ENCODE assay signal across 25 cellular contexts in genomic region chr5:171714286-171714685, GRCh38.
"Had no signal": no experiment of that assay in that cellular context is flagged by ENCODE, and none has a peak within 500 bp of the region (broad histone marks: within the 10 kb centered on the region; RNA-seq: fewer than 3 reads in every experiment).

No MANE protein-coding gene starts in this region.

- H3K9me3 ChIP-seq: left ventricle myocardium inferior, lower lobe of right lung, pancreas, suprapubic skin, transverse colon had no signal

- H3K27me3 ChIP-seq: heart right ventricle, pancreas, transverse colon had no signal

- H3K4me2 ChIP-seq: smooth muscle cell had no signal

- DNase-seq: dorsolateral prefrontal cortex; effector CD8-positive, alpha-beta T cell; foreskin melanocyte; glutamatergic neuron; hippocampal formation; kidney glomerular epithelial cell; left colon; left ventricle myocardium inferior; lower lobe of right lung; naive thymus-derived CD8-positive, alpha-beta T cell; nephron progenitor cell; occipital lobe; pancreas; stimulated activated CD4-positive, alpha-beta T cell treated with anti-CD3 and anti-CD28 coated beads, Interleukin-12 subunit alpha, Interleukin-12 subunit beta, amount 100 ng/mL, for 4 hours; stimulated activated CD4-positive, alpha-beta T cell treated with anti-CD3 and anti-CD28 coated beads, Interleukin-1b, Interleukin-23, amount 100 ng/mL, for 48 hours; stimulated activated CD4-positive, alpha-beta T cell treated with anti-CD3 and anti-CD28 coated beads, Interleukin-4, amount 100 ng/mL, for 1 hour; stimulated activated CD8-positive, alpha-beta memory T cell treated with anti-CD3 and anti-CD28 coated beads, Interleukin-4, amount 100 ng/mL, for 48 hours; stimulated activated naive CD4-positive, alpha-beta T cell; stimulated activated naive CD8-positive, alpha-beta T cell treated with anti-CD3 and anti-CD28 coated beads, Interleukin-15, amount 100 ng/mL, for 72 hours; transverse colon had no signal

- H3K4me3 Mint-ChIP-seq: naive thymus-derived CD8-positive, alpha-beta T cell; nephron progenitor cell; stimulated activated naive CD8-positive, alpha-beta T cell treated with anti-CD3 and anti-CD28 coated beads, Interleukin-15, amount 100 ng/mL, for 72 hours had no signal

- H3K27ac ChIP-seq: dorsolateral prefrontal cortex, esophagus muscularis mucosa, heart right ventricle, left ventricle myocardium inferior, lower lobe of right lung, pancreas, suprapubic skin, transverse colon had no signal

- H3K27ac Mint-ChIP-seq: naive thymus-derived CD8-positive, alpha-beta T cell; nephron progenitor cell; stimulated activated naive CD8-positive, alpha-beta T cell treated with anti-CD3 and anti-CD28 coated beads, Interleukin-15, amount 100 ng/mL, for 72 hours had no signal

- H3K9me3 Mint-ChIP-seq: stimulated activated naive CD8-positive, alpha-beta T cell treated with anti-CD3 and anti-CD28 coated beads, Interleukin-15, amount 100 ng/mL, for 72 hours had no signal

- H3K4me1 ChIP-seq: lower lobe of right lung, pancreas, suprapubic skin, transverse colon had no signal

- ATAC-seq: heart right ventricle; left colon; lower lobe of right lung; naive thymus-derived CD8-positive, alpha-beta T cell; pancreas; sciatic nerve; stimulated activated naive CD8-positive, alpha-beta T cell treated with anti-CD3 and anti-CD28 coated beads, Interleukin-15, amount 100 ng/mL, for 72 hours had no signal

- H3K4me1 Mint-ChIP-seq: naive thymus-derived CD8-positive, alpha-beta T cell; nephron progenitor cell; stimulated activated naive CD8-positive, alpha-beta T cell treated with anti-CD3 and anti-CD28 coated beads, Interleukin-15, amount 100 ng/mL, for 72 hours had no signal

- H3K36me3 Mint-ChIP-seq: naive thymus-derived CD8-positive, alpha-beta T cell had no signal
